ENCODE assay signal across 1 cellular context in genomic region chr4:21801661-21802355, GRCh38.
TF ChIP-seq lines count a peak whose summit lies in the region.

No MANE protein-coding gene starts in this region.

TF ChIP-seq in IMR-90, 13 proteins besides CTCF, POLR2A, EP300 and RAD21:
- TF ChIP-seq NFE2L2 (IDR thresholded peaks at IDR 0.05; ENCODE audit: low read depth, low read length) = no peak
- TF ChIP-seq CEBPB (IDR thresholded peaks at IDR 0.05; ENCODE audit: low read depth, low read length) = no peak
- no peak for TF ChIP-seq ELK1 (IDR thresholded peaks at IDR 0.05; ENCODE audit: borderline replicate concordance, low read depth, low read length)
- no peak for TF ChIP-seq CHD1 (IDR thresholded peaks at IDR 0.05; ENCODE audit: low read depth, low read length)
- TF ChIP-seq MXI1 (IDR thresholded peaks at IDR 0.05; ENCODE audit: borderline replicate concordance, low read depth, low read length) = no peak
- no peak for TF ChIP-seq MAZ (IDR thresholded peaks at IDR 0.05; ENCODE audit: borderline replicate concordance, low read depth, low read length)
